In genomic region chr22:29836791-29837370, GRCh38 we compare ENCODE assay signal across 7 cellular contexts. TPM values are rescaled to one million over a fixed set of nuclear protein-coding genes. Genes with fewer than 3 reads are reported as not detected.
DNase-seq lines count a peak whose midpoint lies in the region; ATAC-seq, FAIRE-seq and TF ChIP-seq lines count a peak whose summit lies in the region.
"Not testable (repeated sequence)": the region's sequence is repeated elsewhere in the genome, so short reads cannot be mapped to it uniquely, and the experiment has no call there.

No MANE protein-coding gene starts in this region.

- not testable (repeated sequence) for H2AK5ac ChIP-seq in mesenchymal stem cell (ENCODE audit: low read length, severe bottlenecking)

- peak overlapping the region; percentile 81 for H3K4me2 ChIP-seq in DOHH2 (ENCODE audit: low read length)
- H3K4me2 ChIP-seq in astrocyte (ENCODE audit: low read length): peak overlapping the region; percentile 90
- H3K4me2 ChIP-seq in mesenchymal stem cell (ENCODE audit: low read length, poor library complexity, severe bottlenecking): peak overlapping the region; percentile 48

- not testable (repeated sequence) for H3K27me3 ChIP-seq in DOHH2 (ENCODE audit: control insufficient read depth, low read length); MG63; astrocyte (ENCODE audit: insufficient read depth, low read length); mesenchymal stem cell (ENCODE audit: control insufficient read depth in 1 of 2, insufficient read depth in 1 of 2, low read length in 2 of 2)

- H3K23ac ChIP-seq in mesenchymal stem cell (ENCODE audit: low read length in 2 of 2): not testable (repeated sequence)

- DNase-seq in MG63; activated B cell treated with CpG ODN at 0.5 μM for 24 hours; astrocyte (ENCODE audit: low read depth); epithelial cell of esophagus (ENCODE audit: low read depth); mesenchymal stem cell; retinal pigment epithelial cell (ENCODE audit: low read depth): not testable (repeated sequence)

- not testable (repeated sequence) for H3K9me2 ChIP-seq in DOHH2 (replicated peaks; ENCODE audit: control insufficient read depth, low read length)

- H2BK5ac ChIP-seq in mesenchymal stem cell (ENCODE audit: low read depth, low read length, poor library complexity, severe bottlenecking): not testable (repeated sequence)

- not testable (repeated sequence) for H4K8ac ChIP-seq in mesenchymal stem cell (ENCODE audit: low read length)

- CTCF ChIA-PET in activated B cell treated with CpG ODN at 0.5 μM for 24 hours (lab: Charles Lee): interaction anchor here (2.7 kb wide), 1 partner anchor 169 kb away, joined by 12 read pairs; no protein-coding TSS in a partner anchor

- not testable (repeated sequence) for H3K9me3 ChIP-seq in DOHH2 (ENCODE audit: control insufficient read depth, insufficient read depth, low read length); MG63; astrocyte (ENCODE audit: insufficient read depth, low read depth, low read length); mesenchymal stem cell (ENCODE audit: control insufficient read depth, low read length)

- not testable (repeated sequence) for TF ChIP-seq CTCF in DOHH2 (IDR thresholded peaks at IDR 0.05; ENCODE audit: low read depth, low read length, poor library complexity, severe bottlenecking); activated B cell treated with CpG ODN at 0.5 μM for 24 hours (IDR thresholded peaks at IDR 0.05); astrocyte (IDR thresholded peaks at IDR 0.05; ENCODE audit: insufficient read depth, low read depth, low read length); epithelial cell of esophagus (IDR thresholded peaks at IDR 0.05; ENCODE audit: insufficient read depth, low read depth, low read length, missing control alignments); retinal pigment epithelial cell (conservative IDR thresholded peaks at IDR 0.05; ENCODE audit: low read depth, low read length)

- not testable (repeated sequence) for H3K14ac ChIP-seq in mesenchymal stem cell (ENCODE audit: low read length in 2 of 2)

- ATAC-seq in activated B cell treated with CpG ODN at 0.5 μM for 24 hours (ENCODE audit: low read depth): not testable (repeated sequence)

- not testable (repeated sequence) for H3K9me3 Mint-ChIP-seq in activated B cell treated with CpG ODN at 0.5 μM for 24 hours; astrocyte (ENCODE audit: unreplicated experiment)

- not testable (repeated sequence) for H3K9ac ChIP-seq in astrocyte (ENCODE audit: low read length); mesenchymal stem cell (ENCODE audit: low read length)

- not testable (repeated sequence) for H2BK15ac ChIP-seq in mesenchymal stem cell (ENCODE audit: low read depth, poor library complexity, severe bottlenecking)

- peaks cover 34% of the 10 kb centered on the region for H3K36me3 Mint-ChIP-seq in activated B cell treated with CpG ODN at 0.5 μM for 24 hours (ENCODE audit: low read depth)
- H3K36me3 Mint-ChIP-seq in astrocyte (ENCODE audit: low read depth, unreplicated experiment): not testable (repeated sequence)

- H2BK120ac ChIP-seq in mesenchymal stem cell (ENCODE audit: low read depth, low read length): not testable (repeated sequence)

- peaks cover 31% of the 10 kb centered on the region for H3K79me1 ChIP-seq in mesenchymal stem cell (replicated peaks; ENCODE audit: low read length, poor library complexity, severe bottlenecking)

- H4K91ac ChIP-seq in mesenchymal stem cell (ENCODE audit: low read length): not testable (repeated sequence)

- POLR2A ChIA-PET in activated B cell treated with CpG ODN at 0.5 μM for 24 hours (lab: Charles Lee): interaction anchor here (0.6 to 0.9 kb wide), 3 partner anchors 168 to 757 kb away, joined by 3 read pairs; no protein-coding TSS in a partner anchor

- H3K4me1 ChIP-seq in DOHH2 (ENCODE audit: control insufficient read depth, low read length): peaks cover 18% of the 10 kb centered on the region
- H3K4me1 ChIP-seq in astrocyte (ENCODE audit: insufficient read depth, low read length); mesenchymal stem cell (ENCODE audit: control insufficient read depth, insufficient read depth, low read depth, low read length): not testable (repeated sequence)

- not testable (repeated sequence) for FAIRE-seq in astrocyte (lab: Jason Lieb, UNC)

- not testable (repeated sequence) for H3K27me3 Mint-ChIP-seq in activated B cell treated with CpG ODN at 0.5 μM for 24 hours; astrocyte (ENCODE audit: low read depth, unreplicated experiment)

- H3F3A ChIP-seq in DOHH2 (ENCODE audit: control insufficient read depth, insufficient read depth): not testable (repeated sequence)

- intact Hi-C loops in activated B cell treated with CpG ODN at 0.5 μM for 24 hours (cut with micrococcal nuclease): loop anchor here (5.0 kb wide), 2 partner anchors 100 to 450 kb away; partner anchors contain the start of gene AP1B1

- H3K4me3 Mint-ChIP-seq in activated B cell treated with CpG ODN at 0.5 μM for 24 hours (peak overlapping the region; percentile 97), astrocyte (ENCODE audit: unreplicated experiment) (peak overlapping the region; percentile 98)

- not testable (repeated sequence) for H2AFZ ChIP-seq in astrocyte (ENCODE audit: low read depth, low read length); mesenchymal stem cell (ENCODE audit: low read depth, low read length)

- not testable (repeated sequence) for H3K18ac ChIP-seq in mesenchymal stem cell (ENCODE audit: low read depth in 1 of 2, low read length in 2 of 2)

- H3K27ac ChIP-seq in DOHH2 (ENCODE audit: low read depth, low read length); astrocyte (ENCODE audit: low read depth, low read length); mesenchymal stem cell (ENCODE audit: low read length, poor library complexity, severe bottlenecking): not testable (repeated sequence)

- H3K4me1 Mint-ChIP-seq in activated B cell treated with CpG ODN at 0.5 μM for 24 hours (peaks cover 37% of the 10 kb centered on the region), astrocyte (ENCODE audit: low read depth, unreplicated experiment) (peaks cover 14% of the 10 kb centered on the region)

- peaks cover 35% of the 10 kb centered on the region for H3K79me2 ChIP-seq in DOHH2 (ENCODE audit: control insufficient read depth, low read length)
- peaks cover 43% of the 10 kb centered on the region for H3K79me2 ChIP-seq in astrocyte (ENCODE audit: insufficient read depth, low read length)

- H3K4ac ChIP-seq in mesenchymal stem cell (ENCODE audit: low read depth in 1 of 2, low read length in 2 of 2): not testable (repeated sequence)

- H2BK12ac ChIP-seq in mesenchymal stem cell (ENCODE audit: low read length in 2 of 2): not testable (repeated sequence)

- H3K27ac Mint-ChIP-seq in activated B cell treated with CpG ODN at 0.5 μM for 24 hours; astrocyte (ENCODE audit: unreplicated experiment): not testable (repeated sequence)

- not testable (repeated sequence) for H4K20me1 ChIP-seq in DOHH2 (ENCODE audit: control insufficient read depth, insufficient read depth, low read depth, low read length)
- peaks cover 15% of the 10 kb centered on the region for H4K20me1 ChIP-seq in astrocyte (ENCODE audit: insufficient read depth, low read length)

- H3K36me3 ChIP-seq in DOHH2 (ENCODE audit: control insufficient read depth, low read length): peaks cover 27% of the 10 kb centered on the region
- H3K36me3 ChIP-seq in MG63: peaks cover 16% of the 10 kb centered on the region
- H3K36me3 ChIP-seq in astrocyte (ENCODE audit: insufficient read depth, low read length): peaks cover 13% of the 10 kb centered on the region
- H3K36me3 ChIP-seq in mesenchymal stem cell (ENCODE audit: control insufficient read depth in 1 of 2, insufficient read depth in 2 of 2, low read depth in 1 of 2, low read length in 2 of 2): peaks cover 12 to 28% of the 10 kb centered on the region in 2 experiments

- H3K4me3 ChIP-seq in DOHH2 (ENCODE audit: low read length) (peak overlapping the region; percentile 100), MG63 (peak overlapping the region; percentile 79), astrocyte (ENCODE audit: insufficient read depth, low read depth, low read length) (peak overlapping the region; percentile 77), epithelial cell of esophagus (ENCODE audit: low read length) (peak overlapping the region; percentile 98), mesenchymal stem cell (ENCODE audit: insufficient read depth in 1 of 2, low read depth in 1 of 2, low read length in 2 of 2) (peak overlapping the region in 1 of 2 experiments; percentile 86), retinal pigment epithelial cell (ENCODE audit: low read length) (peak overlapping the region; percentile 95)

- 93% methylated on average over 18 of the region's 18 CpGs for WGBS in mesenchymal stem cell

RNA-seq across cellular contexts. Expression of gene ASCC2, which starts 1.2 kb away (rescaled TPM):
- 36.2 and 37.8 TPM in 2 replicates for total RNA-seq in MG63 (2014; rRNA removed; shearing (Covaris generic); ENCODE audit: low replicate concordance)
- 88.1 and 89.7 TPM in 2 replicates for total RNA-seq in activated B cell treated with CpG ODN at 0.5 μM for 24 hours
- total RNA-seq in astrocyte: 69.5 and 71.2 TPM in 2 replicates
- polyA plus RNA-seq in mesenchymal stem cell (2013, experiment 1 of 2): 43.5 TPM
- polyA plus RNA-seq in mesenchymal stem cell (2013, experiment 2 of 2): 43.8 TPM

RNA-seq across cellular contexts. Expression of gene MTMR3, which starts 46.1 kb away (rescaled TPM):
- 9.1 and 12.9 TPM in 2 replicates for total RNA-seq in MG63 (2014; rRNA removed; shearing (Covaris generic); ENCODE audit: low replicate concordance)
- 34.8 and 36.6 TPM in 2 replicates for total RNA-seq in activated B cell treated with CpG ODN at 0.5 μM for 24 hours
- 37.3 and 41.0 TPM in 2 replicates for total RNA-seq in astrocyte
- polyA plus RNA-seq in mesenchymal stem cell (2013, experiment 1 of 2): 10.3 TPM
- 9.3 TPM for polyA plus RNA-seq in mesenchymal stem cell (2013, experiment 2 of 2)
